Comparison of ENCODE assay signal across 8 cellular contexts in the genomic region with DNA sequence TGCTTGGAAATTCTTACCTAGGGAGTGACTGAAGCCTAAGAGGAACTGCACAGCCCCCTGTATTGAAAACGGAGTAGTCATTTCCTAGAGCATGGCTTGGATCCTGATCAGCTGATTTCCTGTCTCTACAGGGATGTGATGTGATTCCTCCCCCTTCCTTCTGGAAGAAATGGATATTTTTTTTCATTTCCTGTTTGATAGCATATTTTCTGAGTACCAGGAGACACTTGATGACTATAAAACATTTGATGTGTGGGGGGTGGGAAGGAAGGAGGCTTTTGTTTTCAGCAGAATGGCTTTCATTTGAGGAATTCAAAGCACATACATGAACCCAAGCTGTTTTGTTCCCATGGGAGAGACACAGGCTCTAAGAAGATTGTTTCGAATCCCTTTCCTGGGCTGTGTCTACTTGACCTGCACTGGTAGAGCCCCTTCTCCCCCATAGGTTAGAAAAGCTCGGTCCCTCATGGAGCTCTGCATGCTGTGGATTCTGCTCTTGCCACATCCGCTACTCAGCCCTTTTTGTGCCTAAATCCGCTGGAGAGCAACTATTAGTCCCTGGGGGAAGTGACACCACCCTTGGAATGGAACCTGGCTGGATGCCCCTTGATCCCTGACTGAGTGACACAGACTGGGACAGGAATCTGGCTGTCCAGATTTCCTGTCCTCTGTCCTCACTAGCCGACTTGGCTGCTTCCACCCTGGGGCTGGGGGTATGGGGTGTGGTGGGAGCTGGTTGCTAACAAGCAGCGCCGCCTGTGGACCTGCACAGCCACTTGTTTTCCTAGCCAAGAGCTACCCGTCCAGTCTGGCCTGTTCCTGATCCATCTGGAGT.
DNase-seq lines count a peak whose midpoint lies in the region; ATAC-seq and TF ChIP-seq lines count a peak whose summit lies in the region.

No MANE protein-coding gene starts in this region.

- H3K4me3 Mint-ChIP-seq in activated T-helper 1 cell treated with anti-CD3 and anti-CD28 coated beads, Interleukin-12 subunit alpha, Interleukin-12 subunit beta, Interleukin-2, Interleukin-4 antibody, amounts not matched to agents 30 ng/mL and 10 ng/mL and 1 ng/mL, durations not matched to agents 14 hours and 24 hours and 36 hours = no peak overlapping the region

- in situ Hi-C loops in gastrocnemius medialis (cut with MboI; ENCODE audit: low sequenced_read_pairs in 4 of 4) = no loop called here

- H3K27me3 Mint-ChIP-seq in activated T-helper 1 cell treated with anti-CD3 and anti-CD28 coated beads, Interleukin-12 subunit alpha, Interleukin-12 subunit beta, Interleukin-2, Interleukin-4 antibody, amounts not matched to agents 30 ng/mL and 10 ng/mL and 1 ng/mL, durations not matched to agents 14 hours and 24 hours and 36 hours (ENCODE audit: insufficient read depth) = no peaks in the 10 kb centered on the region

- peak overlapping the region; percentile 13 for H3K9ac ChIP-seq in HUES6 (ENCODE audit: low read length)

- intact Hi-C loops in gastrocnemius medialis (cut with DNase I; ENCODE audit: low total_unique reads) = no loop called here
- intact Hi-C loops in activated T-helper 1 cell treated with anti-CD3 and anti-CD28 coated beads, Interleukin-12 subunit alpha, Interleukin-12 subunit beta, Interleukin-2, Interleukin-4 antibody, amounts not matched to agents 30 ng/mL and 10 ng/mL and 1 ng/mL, durations not matched to agents 14 hours and 24 hours and 36 hours (cut with micrococcal nuclease) = no loop called here

- WGBS in iPS DF 6.9 (ENCODE audit: insufficient coverage, insufficient read length) = no CpG with 5 or more reads among the region's 9 CpGs

- TF ChIP-seq POLR2A in gastrocnemius medialis (IDR thresholded peaks at IDR 0.05) = no peak

- H3K36me3 Mint-ChIP-seq in activated T-helper 1 cell treated with anti-CD3 and anti-CD28 coated beads, Interleukin-12 subunit alpha, Interleukin-12 subunit beta, Interleukin-2, Interleukin-4 antibody, amounts not matched to agents 30 ng/mL and 10 ng/mL and 1 ng/mL, durations not matched to agents 14 hours and 24 hours and 36 hours (ENCODE audit: low read depth) = no peaks in the 10 kb centered on the region

- peak overlapping the region; percentile 16 for H3K27ac ChIP-seq in HUES6 (ENCODE audit: low read depth, low read length)
- H3K27ac ChIP-seq in iPS DF 6.9 (ENCODE audit: low read length) = peak overlapping the region; percentile 4
- peak overlapping the region; percentile 59 to 71 (median 64) for H3K27ac ChIP-seq in gastrocnemius medialis

- TF ChIP-seq CTCF in gastrocnemius medialis (IDR thresholded peaks at IDR 0.05 in 4 of 5, conservative IDR thresholded peaks at IDR 0.05 in 1 of 5) = peak in 2 of 5 experiments; percentile 32 to 34

- peak overlapping the region; percentile 7; the same call in 1 of the 2 replicates for H3K4me3 ChIP-seq in HUES6 (ENCODE audit: low read depth, low read length)
- H3K4me3 ChIP-seq in iPS DF 6.9 (ENCODE audit: low read length) = no peak overlapping the region
- peak overlapping the region in 1 of 4 donors; percentile 8 for H3K4me3 ChIP-seq in gastrocnemius medialis

- H3K27ac Mint-ChIP-seq in activated T-helper 1 cell treated with anti-CD3 and anti-CD28 coated beads, Interleukin-12 subunit alpha, Interleukin-12 subunit beta, Interleukin-2, Interleukin-4 antibody, amounts not matched to agents 30 ng/mL and 10 ng/mL and 1 ng/mL, durations not matched to agents 14 hours and 24 hours and 36 hours = no peak overlapping the region

- H3K4me1 Mint-ChIP-seq in activated T-helper 1 cell treated with anti-CD3 and anti-CD28 coated beads, Interleukin-12 subunit alpha, Interleukin-12 subunit beta, Interleukin-2, Interleukin-4 antibody, amounts not matched to agents 30 ng/mL and 10 ng/mL and 1 ng/mL, durations not matched to agents 14 hours and 24 hours and 36 hours (ENCODE audit: low read depth) = peaks cover 6% of the 10 kb centered on the region

- H3K9me3 Mint-ChIP-seq in activated T-helper 1 cell treated with anti-CD3 and anti-CD28 coated beads, Interleukin-12 subunit alpha, Interleukin-12 subunit beta, Interleukin-2, Interleukin-4 antibody, amounts not matched to agents 30 ng/mL and 10 ng/mL and 1 ng/mL, durations not matched to agents 14 hours and 24 hours and 36 hours = no peaks in the 10 kb centered on the region

- H3K36me3 ChIP-seq in HUES6 (ENCODE audit: control insufficient read depth, insufficient read depth, low read length) = no peaks in the 10 kb centered on the region
- H3K36me3 ChIP-seq in iPS DF 6.9 (ENCODE audit: control insufficient read depth, insufficient read depth, low read length) = no peaks in the 10 kb centered on the region
- no peaks in the 10 kb centered on the region for H3K36me3 ChIP-seq in gastrocnemius medialis

- DNase-seq in anterior cingulate cortex (lab: John Stamatoyannopoulos, UW) = peak in 42 of 58 donors; percentile 11 to 65 (median 42)
- DNase-seq in iPS DF 6.9 (ENCODE audit: low read depth, low spot score) = peak; percentile 74
- peak; percentile 20 to 46 for DNase-seq in gastrocnemius medialis
- DNase-seq in NK-92 treated with Interleukin-12 subunit alpha and Interleukin-12 subunit beta, amount 100 ng/mL, for 24 hours (lab: John Stamatoyannopoulos, UW) = no peak
- no peak for DNase-seq in activated T-helper 1 cell treated with anti-CD3 and anti-CD28 coated beads, Interleukin-12 subunit alpha, Interleukin-12 subunit beta, Interleukin-2, Interleukin-4 antibody, amounts not matched to agents 30 ng/mL and 10 ng/mL and 1 ng/mL, durations not matched to agents 14 hours and 24 hours and 36 hours (ENCODE audit: low spot score)

- no peaks in the 10 kb centered on the region for H3K9me3 ChIP-seq in HUES6 (ENCODE audit: control insufficient read depth, insufficient read depth, low read depth, low read length)
- H3K9me3 ChIP-seq in iPS DF 6.9 (ENCODE audit: control insufficient read depth, insufficient read depth, low read length) = no peaks in the 10 kb centered on the region
- no peaks in the 10 kb centered on the region for H3K9me3 ChIP-seq in gastrocnemius medialis

- H3K4me1 ChIP-seq in HUES6 (ENCODE audit: control insufficient read depth, insufficient read depth, low read length) (peaks cover 53% of the 10 kb centered on the region), iPS DF 6.9 (ENCODE audit: control insufficient read depth, insufficient read depth, low read length) (peaks cover 11% of the 10 kb centered on the region; the same call in 1 of the 2 replicates), gastrocnemius medialis (peaks cover 47 to 53% of the 10 kb centered on the region in 2 donors)

- ATAC-seq in gastrocnemius medialis (peak; percentile 40 to 55), GM21515 (IDR thresholded peaks at IDR 0.05; ENCODE audit: unreplicated experiment) (no peak), GM19035 (IDR thresholded peaks at IDR 0.05; ENCODE audit: unreplicated experiment) (no peak)

- H3K27me3 ChIP-seq in HUES6 (ENCODE audit: control insufficient read depth, insufficient read depth, low read length) = no peaks in the 10 kb centered on the region
- H3K27me3 ChIP-seq in iPS DF 6.9 (ENCODE audit: control insufficient read depth, insufficient read depth, low read length) = no peaks in the 10 kb centered on the region
- H3K27me3 ChIP-seq in gastrocnemius medialis = no peaks in the 10 kb centered on the region

Comparison
In these comparisons a context has a peak if more than half of its experiments do, and no peak if none do; other contexts are left out.
1. H3K27ac ChIP-seq: peak in every context shown above with its lines; median percentile 64 in gastrocnemius medialis; 16 in HUES6; 4 in iPS DF 6.9.
2. DNase-seq: peak in anterior cingulate cortex (42 of 58), iPS DF 6.9 (single experiment) and gastrocnemius medialis (2 of 2); none in NK-92 treated with Interleukin-12 subunit alpha and Interleukin-12 subunit beta, amount 100 ng/mL, for 24 hours (single experiment) and activated T-helper 1 cell treated with anti-CD3 and anti-CD28 coated beads, Interleukin-12 subunit alpha, Interleukin-12 subunit beta, Interleukin-2, Interleukin-4 antibody, amounts not matched to agents 30 ng/mL and 10 ng/mL and 1 ng/mL, durations not matched to agents 14 hours and 24 hours and 36 hours (single experiment).
3. ATAC-seq: peak in gastrocnemius medialis (2 of 2); none in GM21515 (single experiment) and GM19035 (single experiment).